In the genomic region with DNA sequence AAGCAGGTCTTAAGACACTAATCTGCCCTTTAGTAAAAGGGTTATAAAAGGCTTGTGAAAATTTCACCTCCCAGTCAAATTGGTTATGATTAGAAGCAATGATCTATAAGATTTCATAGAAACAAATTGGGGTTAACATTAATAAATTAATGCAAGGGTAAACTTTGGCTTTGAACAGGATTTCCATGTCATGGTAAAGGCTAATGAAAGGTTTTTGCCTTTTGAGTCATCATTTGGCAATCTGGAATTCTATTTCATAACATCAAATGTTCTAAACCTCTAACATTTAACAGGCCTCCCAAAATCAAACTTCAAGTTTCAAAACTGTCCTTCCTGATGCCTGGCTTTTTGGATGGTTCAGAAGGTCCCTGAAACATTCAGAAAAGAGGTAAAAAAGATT, we compare ENCODE assay signal across 1 cellular context.
TF ChIP-seq lines count a peak whose summit lies in the region.

No MANE protein-coding gene starts in this region.

TF ChIP-seq in IMR-90, 13 proteins besides CTCF, POLR2A, EP300 and RAD21:
- TF ChIP-seq, protein P1, sequence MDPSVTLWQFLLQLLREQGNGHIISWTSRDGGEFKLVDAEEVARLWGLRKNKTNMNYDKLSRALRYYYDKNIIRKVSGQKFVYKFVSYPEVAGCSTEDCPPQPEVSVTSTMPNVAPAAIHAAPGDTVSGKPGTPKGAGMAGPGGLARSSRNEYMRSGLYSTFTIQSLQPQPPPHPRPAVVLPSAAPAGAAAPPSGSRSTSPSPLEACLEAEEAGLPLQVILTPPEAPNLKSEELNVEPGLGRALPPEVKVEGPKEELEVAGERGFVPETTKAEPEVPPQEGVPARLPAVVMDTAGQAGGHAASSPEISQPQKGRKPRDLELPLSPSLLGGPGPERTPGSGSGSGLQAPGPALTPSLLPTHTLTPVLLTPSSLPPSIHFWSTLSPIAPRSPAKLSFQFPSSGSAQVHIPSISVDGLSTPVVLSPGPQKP (IDR thresholded peaks at IDR 0.05; ENCODE audit: borderline replicate concordance, low read depth, low read length), result no peak
- TF ChIP-seq FOS (IDR thresholded peaks at IDR 0.05; ENCODE audit: low read depth, low read length), result no peak
- TF ChIP-seq CEBPB (IDR thresholded peaks at IDR 0.05; ENCODE audit: low read depth, low read length), result peak; percentile 78
- TF ChIP-seq RFX5 (IDR thresholded peaks at IDR 0.05; ENCODE audit: low read depth, low read length), result no peak
- TF ChIP-seq SMC3 (IDR thresholded peaks at IDR 0.05; ENCODE audit: low read depth, low read length), result no peak
